13 cellular contexts compared by ENCODE assay signal in genomic region chr7:141752634-141753033, GRCh38. TPM values are rescaled to one million over a fixed set of nuclear protein-coding genes. Genes with fewer than 3 reads are reported as not detected.
DNase-seq lines count a peak whose midpoint lies in the region; ATAC-seq and TF ChIP-seq lines count a peak whose summit lies in the region.
"Had no signal": no experiment of that assay in that cellular context is flagged by ENCODE, and none has a peak within 500 bp of the region (broad histone marks: within the 10 kb centered on the region; RNA-seq: fewer than 3 reads in every experiment).

No MANE protein-coding gene starts in this region.

- DNase-seq in A673 (ENCODE audit: low spot score) (peak; percentile 39), GM12865 (ENCODE audit: low read depth) (no peak), RWPE1 (ENCODE audit: low spot score) (no peak), fibroblast of the aortic adventitia (ENCODE audit: low read depth) (no peak), posterior vena cava (ENCODE audit: low spot score) (no peak), NCI-H345 (lab: John Stamatoyannopoulos, UW) (no peak), retina (no peak)
- DNase-seq: gastrocnemius medialis, NCI-H526 treated with DMSO at 0.1 percent for 48 hours, sigmoid colon, uterus had no signal

- POLR2A ChIA-PET in A673 (lab: Charles Lee; ENCODE audit: low non-redundant PET) (no interaction called here), RWPE1 (lab: Yijun Ruan, JAX; ENCODE audit: low non-redundant PET) (no interaction called here)

- no peaks in the 10 kb centered on the region for H3K27me3 ChIP-seq in A673 (replicated peaks; ENCODE audit: insufficient read depth, low read depth, low read length, poor library complexity)
- H3K27me3 ChIP-seq in gastroesophageal sphincter, result no peaks in the 10 kb centered on the region
- H3K27me3 ChIP-seq: cardiac muscle cell, gastrocnemius medialis, sigmoid colon, uterus had no signal

- H3K4me1 ChIP-seq in A673 (ENCODE audit: insufficient read depth, low read length, poor library complexity, severe bottlenecking) (no peaks in the 10 kb centered on the region), gastroesophageal sphincter (no peaks in the 10 kb centered on the region)
- H3K4me1 ChIP-seq: gastrocnemius medialis, sigmoid colon, uterus had no signal

- ATAC-seq in gastroesophageal sphincter, result no peak
- ATAC-seq: gastrocnemius medialis had no signal

- BruUV-seq in A673 (replicated peaks; lab: Mats Ljungman, UMichigan), result no TSS peak

- peak; percentile 48 for TF ChIP-seq CTCF in A673 (conservative IDR thresholded peaks at IDR 0.05; ENCODE audit: low read depth, low read length)
- peak; percentile 15 for TF ChIP-seq CTCF in GM12865 (IDR thresholded peaks at IDR 0.05; ENCODE audit: insufficient read depth, low read depth, low read length, missing control alignments)
- TF ChIP-seq CTCF in RWPE1 (conservative IDR thresholded peaks at IDR 0.05; ENCODE audit: low read depth), result peak; percentile 38
- peak; percentile 25 for TF ChIP-seq CTCF in fibroblast of the aortic adventitia (IDR thresholded peaks at IDR 0.05; ENCODE audit: insufficient read depth, low read length)
- no peak for TF ChIP-seq CTCF in gastroesophageal sphincter (IDR thresholded peaks at IDR 0.05)

- peaks cover 12% of the 10 kb centered on the region for H3K9me3 ChIP-seq in A673 (ENCODE audit: low read depth, low read length, poor library complexity, severe bottlenecking)
- peaks cover 0 to 29% (median 0%) of the 10 kb centered on the region in 3 donors for H3K9me3 ChIP-seq in gastroesophageal sphincter

- H3K4me3 ChIP-seq in A673 (ENCODE audit: low read depth, low read length, poor library complexity, severe bottlenecking), result no peak overlapping the region
- no peak overlapping the region for H3K4me3 ChIP-seq in GM12865 (ENCODE audit: low read depth, low read length)
- no peak overlapping the region for H3K4me3 ChIP-seq in fibroblast of the aortic adventitia (ENCODE audit: low read depth, low read length)
- no peak overlapping the region for H3K4me3 ChIP-seq in gastroesophageal sphincter
- H3K4me3 ChIP-seq: cardiac muscle cell, gastrocnemius medialis, sigmoid colon, uterus had no signal

- H3K27ac ChIP-seq in A673 (ENCODE audit: low read depth, low read length, poor library complexity, severe bottlenecking) (no peak overlapping the region), RWPE1 (no peak overlapping the region), gastroesophageal sphincter (no peak overlapping the region)
- H3K27ac ChIP-seq: cardiac muscle cell, gastrocnemius medialis, sigmoid colon, uterus had no signal

- intact Hi-C loops in A673 (cut with micrococcal nuclease; ENCODE audit: unreplicated experiment) (no loop called here), posterior vena cava (cut with DNase I) (no loop called here)

- CTCF ChIA-PET in A673 (lab: Charles Lee), result no interaction called here
- CTCF ChIA-PET in RWPE1 (lab: Yijun Ruan, JAX), result no interaction called here

- H3K36me3 ChIP-seq in A673 (ENCODE audit: insufficient read depth, low read length, poor library complexity, severe bottlenecking), result peaks cover 65% of the 10 kb centered on the region
- peaks cover 12 to 98% of the 10 kb centered on the region in 2 donors for H3K36me3 ChIP-seq in gastroesophageal sphincter

- TF ChIP-seq EP300 in gastroesophageal sphincter (IDR thresholded peaks at IDR 0.05), result no peak

- WGBS in gastroesophageal sphincter (ENCODE audit: low coverage in 1 of 2), 2 donors, result 90 to 99% methylated on average over 11 to 12 of the region's 13 CpGs

- no peak for TF ChIP-seq POLR2A in gastroesophageal sphincter (IDR thresholded peaks at IDR 0.05)

RNA-seq across cellular contexts. Expression of gene TAS2R3, which starts 11.3 kb away (rescaled TPM):
- total RNA-seq in A673 (2021) (0.94 and 0.99 TPM in 2 replicates), fibroblast of the aortic adventitia (ENCODE audit: low replicate concordance) (1.2 and 2.5 TPM in 2 replicates), posterior vena cava (1 to 10 TPM in 1 of 2 donors, under 1 TPM in 1; 0.86 to 2.2 TPM), gastroesophageal sphincter (1 to 10 TPM in 2 of 4 donors, under 1 TPM in 1, not detected in 1; 0.62 to 4.2 (median 1.5) TPM)

RNA-seq across cellular contexts. Expression of gene SSBP1, which starts 14.5 kb away (rescaled TPM):
- total RNA-seq in A673 (2021) (186 and 189 TPM in 2 replicates), fibroblast of the aortic adventitia (ENCODE audit: low replicate concordance) (122 and 148 TPM in 2 replicates), posterior vena cava (10 to 100 TPM; 69.4 to 76.4 TPM), gastroesophageal sphincter (100 to 1,000 TPM; 125 to 138 (median 131) TPM)

RNA-seq across cellular contexts. Expression of gene TAS2R4, which starts 23.8 kb away (rescaled TPM):
- total RNA-seq in A673 (2021) (0.56 and 0.66 TPM in 2 replicates), fibroblast of the aortic adventitia (ENCODE audit: low replicate concordance) (2.3 and 4.5 TPM in 2 replicates), posterior vena cava (1 to 10 TPM; 1.3 to 1.5 TPM), gastroesophageal sphincter (1 to 10 TPM in 1 of 4 donors, under 1 TPM in 3; 0.15 to 2.8 (median 0.52) TPM)

RNA-seq across cellular contexts. Expression of gene TAS2R5, which starts 37.4 kb away (rescaled TPM):
- 0.43 and 0.72 TPM in 2 replicates for total RNA-seq in A673 (2021)
- 1.4 TPM in 1 of 2 replicates, not detected in the other for total RNA-seq in fibroblast of the aortic adventitia (ENCODE audit: low replicate concordance)
- total RNA-seq in posterior vena cava, result 1 to 10 TPM in 1 of 2 donors, under 1 TPM in 1; 0.90 to 1.5 TPM
- total RNA-seq in gastroesophageal sphincter, result 1 to 10 TPM in 2 of 4 donors, under 1 TPM in 2; 0.27 to 4.7 (median 0.91) TPM

RNA-seq across cellular contexts. Expression of gene WEE2, which starts 44.5 kb away (rescaled TPM):
- total RNA-seq in A673 (2021) (0.09 TPM in 1 of 2 replicates, not detected in the other), fibroblast of the aortic adventitia (ENCODE audit: low replicate concordance) (under 0.01 TPM in 1 of 2 replicates, not detected in the other), posterior vena cava (not detected), gastroesophageal sphincter (not detected)
- total RNA-seq: gastrocnemius medialis, sigmoid colon had no signal

Comparison
In these comparisons a context has a peak if more than half of its experiments do, and no peak if none do; other contexts are left out.
1. CTCF ChIP-seq: peak in A673 (single experiment), GM12865 (single experiment), RWPE1 (single experiment) and fibroblast of the aortic adventitia (single experiment); none in gastroesophageal sphincter (0 of 4).